Comparison of ENCODE assay signal across 2 cellular contexts in the genomic region with DNA sequence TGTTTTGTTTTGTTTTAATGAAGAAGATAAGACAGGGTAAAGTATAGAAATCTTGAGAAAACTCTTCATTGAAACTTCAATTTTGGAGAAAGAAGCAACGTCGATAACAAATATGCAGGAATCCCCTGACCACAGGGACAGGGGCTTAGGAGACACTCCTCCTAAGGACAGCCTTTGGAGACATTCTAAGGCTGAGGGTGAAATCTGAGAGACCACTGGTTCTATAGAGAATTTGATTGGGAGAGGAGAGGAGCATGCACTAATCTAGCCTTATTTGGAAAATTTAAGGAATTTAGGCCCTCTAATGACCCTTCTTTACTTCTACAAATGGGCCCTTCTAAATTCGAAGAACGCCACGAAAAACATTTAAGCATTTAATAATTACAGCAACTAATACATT.
TF ChIP-seq lines count a peak whose summit lies in the region.

No MANE protein-coding gene starts in this region.

TF ChIP-seq in GM23338, 12 proteins besides CTCF, POLR2A, EP300 and RAD21 (continued from another document and continues in another):
- TF ChIP-seq, protein P1, sequence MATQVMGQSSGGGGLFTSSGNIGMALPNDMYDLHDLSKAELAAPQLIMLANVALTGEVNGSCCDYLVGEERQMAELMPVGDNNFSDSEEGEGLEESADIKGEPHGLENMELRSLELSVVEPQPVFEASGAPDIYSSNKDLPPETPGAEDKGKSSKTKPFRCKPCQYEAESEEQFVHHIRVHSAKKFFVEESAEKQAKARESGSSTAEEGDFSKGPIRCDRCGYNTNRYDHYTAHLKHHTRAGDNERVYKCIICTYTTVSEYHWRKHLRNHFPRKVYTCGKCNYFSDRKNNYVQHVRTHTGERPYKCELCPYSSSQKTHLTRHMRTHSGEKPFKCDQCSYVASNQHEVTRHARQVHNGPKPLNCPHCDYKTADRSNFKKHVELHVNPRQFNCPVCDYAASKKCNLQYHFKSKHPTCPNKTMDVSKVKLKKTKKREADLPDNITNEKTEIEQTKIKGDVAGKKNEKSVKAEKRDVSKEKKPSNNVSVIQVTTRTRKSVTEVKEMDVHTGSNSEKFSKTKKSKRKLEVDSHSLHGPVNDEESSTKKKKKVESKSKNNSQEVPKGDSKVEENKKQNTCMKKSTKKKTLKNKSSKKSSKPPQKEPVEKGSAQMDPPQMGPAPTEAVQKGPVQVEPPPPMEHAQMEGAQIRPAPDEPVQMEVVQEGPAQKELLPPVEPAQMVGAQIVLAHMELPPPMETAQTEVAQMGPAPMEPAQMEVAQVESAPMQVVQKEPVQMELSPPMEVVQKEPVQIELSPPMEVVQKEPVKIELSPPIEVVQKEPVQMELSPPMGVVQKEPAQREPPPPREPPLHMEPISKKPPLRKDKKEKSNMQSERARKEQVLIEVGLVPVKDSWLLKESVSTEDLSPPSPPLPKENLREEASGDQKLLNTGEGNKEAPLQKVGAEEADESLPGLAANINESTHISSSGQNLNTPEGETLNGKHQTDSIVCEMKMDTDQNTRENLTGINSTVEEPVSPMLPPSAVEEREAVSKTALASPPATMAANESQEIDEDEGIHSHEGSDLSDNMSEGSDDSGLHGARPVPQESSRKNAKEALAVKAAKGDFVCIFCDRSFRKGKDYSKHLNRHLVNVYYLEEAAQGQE (IDR thresholded peaks at IDR 0.05; ENCODE audit: unreplicated experiment) = no peak
- TF ChIP-seq NANOG (IDR thresholded peaks at IDR 0.05; ENCODE audit: borderline replicate concordance) = no peak
- TF ChIP-seq ZNF331 (CRISPR knock-in tag; IDR thresholded peaks at IDR 0.05; ENCODE audit: low read depth) = no peak
- TF ChIP-seq JUNB (IDR thresholded peaks at IDR 0.05; ENCODE audit: unreplicated experiment) = no peak
- TF ChIP-seq ETS1 (IDR thresholded peaks at IDR 0.05) = no peak
- no peak for TF ChIP-seq ZNF462 (CRISPR knock-in tag; IDR thresholded peaks at IDR 0.05)
- TF ChIP-seq ZNF114 (CRISPR knock-in tag; IDR thresholded peaks at IDR 0.05) = no peak
- no peak for TF ChIP-seq STAT1 (IDR thresholded peaks at IDR 0.05; ENCODE audit: unreplicated experiment)
- no peak for TF ChIP-seq EZH2 (IDR thresholded peaks at IDR 0.05; ENCODE audit: low read depth, unreplicated experiment)
- TF ChIP-seq POLR2AphosphoS5 (IDR thresholded peaks at IDR 0.05; ENCODE audit: low read depth) = no peak

TF ChIP-seq in WTC11, 78 proteins besides CTCF, POLR2A, EP300 and RAD21 (continued from another document):
- TF ChIP-seq, protein P2, sequence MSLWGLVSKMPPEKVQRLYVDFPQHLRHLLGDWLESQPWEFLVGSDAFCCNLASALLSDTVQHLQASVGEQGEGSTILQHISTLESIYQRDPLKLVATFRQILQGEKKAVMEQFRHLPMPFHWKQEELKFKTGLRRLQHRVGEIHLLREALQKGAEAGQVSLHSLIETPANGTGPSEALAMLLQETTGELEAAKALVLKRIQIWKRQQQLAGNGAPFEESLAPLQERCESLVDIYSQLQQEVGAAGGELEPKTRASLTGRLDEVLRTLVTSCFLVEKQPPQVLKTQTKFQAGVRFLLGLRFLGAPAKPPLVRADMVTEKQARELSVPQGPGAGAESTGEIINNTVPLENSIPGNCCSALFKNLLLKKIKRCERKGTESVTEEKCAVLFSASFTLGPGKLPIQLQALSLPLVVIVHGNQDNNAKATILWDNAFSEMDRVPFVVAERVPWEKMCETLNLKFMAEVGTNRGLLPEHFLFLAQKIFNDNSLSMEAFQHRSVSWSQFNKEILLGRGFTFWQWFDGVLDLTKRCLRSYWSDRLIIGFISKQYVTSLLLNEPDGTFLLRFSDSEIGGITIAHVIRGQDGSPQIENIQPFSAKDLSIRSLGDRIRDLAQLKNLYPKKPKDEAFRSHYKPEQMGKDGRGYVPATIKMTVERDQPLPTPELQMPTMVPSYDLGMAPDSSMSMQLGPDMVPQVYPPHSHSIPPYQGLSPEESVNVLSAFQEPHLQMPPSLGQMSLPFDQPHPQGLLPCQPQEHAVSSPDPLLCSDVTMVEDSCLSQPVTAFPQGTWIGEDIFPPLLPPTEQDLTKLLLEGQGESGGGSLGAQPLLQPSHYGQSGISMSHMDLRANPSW (CRISPR knock-in tag; conservative IDR thresholded peaks at IDR 0.05; ENCODE audit: low read depth) = no peak
- TF ChIP-seq RELA (CRISPR knock-in tag; IDR thresholded peaks at IDR 0.05; ENCODE audit: borderline replicate concordance) (no peak), GTF2I (CRISPR knock-in tag; conservative IDR thresholded peaks at IDR 0.05) (no peak), JUN (CRISPR knock-in tag; IDR thresholded peaks at IDR 0.05) (no peak), NFE2L1 (CRISPR knock-in tag; IDR thresholded peaks at IDR 0.05) (no peak), HMGA2 (CRISPR knock-in tag; IDR thresholded peaks at IDR 0.05) (no peak), ERG (CRISPR knock-in tag; IDR thresholded peaks at IDR 0.05) (no peak), AFF4 (CRISPR knock-in tag; IDR thresholded peaks at IDR 0.05; ENCODE audit: borderline replicate concordance) (no peak), SMAD3 (CRISPR knock-in tag; IDR thresholded peaks at IDR 0.05; ENCODE audit: borderline replicate concordance) (no peak)
